ENCODE assay signal across 1 cellular context in genomic region chr18:63132819-63133200, GRCh38.
TF ChIP-seq lines count a peak whose summit lies in the region.

No MANE protein-coding gene starts in this region.

TF ChIP-seq in HepG2, 621 proteins besides CTCF, POLR2A, EP300 and RAD21 (continued from another document):
- TF ChIP-seq ZNF687 (CRISPR knock-in tag; IDR thresholded peaks at IDR 0.05), result no peak
- no peak for TF ChIP-seq SALL1 (CRISPR knock-in tag; IDR thresholded peaks at IDR 0.05)
- no peak for TF ChIP-seq ZFP62 (CRISPR knock-in tag; IDR thresholded peaks at IDR 0.05)
- TF ChIP-seq GABPA (IDR thresholded peaks at IDR 0.05; ENCODE audit: low read depth, low read length), result no peak
- TF ChIP-seq GABPA (CRISPR knock-in tag; IDR thresholded peaks at IDR 0.05; ENCODE audit: low read depth), result no peak
- no peak for TF ChIP-seq SPEN (CRISPR knock-in tag; IDR thresholded peaks at IDR 0.05; ENCODE audit: low read depth)
- no peak for TF ChIP-seq ZNF691 (CRISPR knock-in tag; IDR thresholded peaks at IDR 0.05; ENCODE audit: borderline replicate concordance, low read depth)
- no peak for TF ChIP-seq TBP (CRISPR knock-in tag; IDR thresholded peaks at IDR 0.05)
- TF ChIP-seq WIZ (CRISPR knock-in tag; IDR thresholded peaks at IDR 0.05), result no peak
- TF ChIP-seq ZNF775 (CRISPR knock-in tag; IDR thresholded peaks at IDR 0.05; ENCODE audit: borderline replicate concordance), result no peak
- TF ChIP-seq PRMT3 (CRISPR knock-in tag; IDR thresholded peaks at IDR 0.05; ENCODE audit: borderline replicate concordance, low read depth), result no peak
